8 cellular contexts compared by ENCODE assay signal in genomic region chr17:81635973-81636504, GRCh38. TPM values are rescaled to one million over a fixed set of nuclear protein-coding genes. Genes with fewer than 3 reads are reported as not detected.
DNase-seq lines count a peak whose midpoint lies in the region; ATAC-seq and TF ChIP-seq lines count a peak whose summit lies in the region.

No MANE protein-coding gene starts in this region.

- no peaks in the 10 kb centered on the region for H3K4me1 ChIP-seq in HUES64 (ENCODE audit: insufficient read depth, low read length)
- H3K4me1 ChIP-seq in body of pancreas, result peaks cover 23% of the 10 kb centered on the region
- H3K4me1 ChIP-seq in urinary bladder (ENCODE audit: insufficient read depth), result no peaks in the 10 kb centered on the region

- H3K36me3 ChIP-seq in HUES64 (ENCODE audit: insufficient read depth, low read length), result no peaks in the 10 kb centered on the region
- no peaks in the 10 kb centered on the region for H3K36me3 ChIP-seq in body of pancreas (replicated peaks in 1 of 2; ENCODE audit: insufficient read depth in 1 of 2, low read depth in 2 of 2)
- H3K36me3 ChIP-seq in urinary bladder (ENCODE audit: insufficient read depth), result no peaks in the 10 kb centered on the region

- H3K4me1 Mint-ChIP-seq in memory B cell, result peaks cover 14% of the 10 kb centered on the region

- H3K27me3 ChIP-seq in HUES64 (ENCODE audit: insufficient read depth, low read length), result no peaks in the 10 kb centered on the region
- H3K27me3 ChIP-seq in body of pancreas, result no peaks in the 10 kb centered on the region

- ATAC-seq in body of pancreas (peak; percentile 15), memory B cell (ENCODE audit: low read depth) (no peak), GM19035 (IDR thresholded peaks at IDR 0.05; ENCODE audit: unreplicated experiment) (no peak)

- peak overlapping the region; percentile 95 for H3K9ac ChIP-seq in HUES64 (ENCODE audit: low read depth, low read length)

- H3K36me3 Mint-ChIP-seq in memory B cell, result peaks cover 2% of the 10 kb centered on the region

- TF ChIP-seq CTCF in GM10266 (IDR thresholded peaks at IDR 0.05; ENCODE audit: control insufficient read depth, insufficient read depth, low read depth, missing control alignments) (no peak), body of pancreas (IDR thresholded peaks at IDR 0.05) (no peak)

- WGBS in HUES64, result 34% methylated on average over 18 of the region's 18 CpGs
- WGBS in body of pancreas, 2 donors, result 18 to 19% methylated on average over 18 of the region's 18 CpGs
- 36% methylated on average over 18 of the region's 18 CpGs for WGBS in urinary bladder

- no peaks in the 10 kb centered on the region for H3K27me3 Mint-ChIP-seq in memory B cell

- peak overlapping the region; percentile 97 for H3K4me3 Mint-ChIP-seq in memory B cell

- no peak for TF ChIP-seq POLR2A in body of pancreas (IDR thresholded peaks at IDR 0.05)

- intact Hi-C loops in body of pancreas (cut with DNase I), result no loop called here

- H3K4me3 ChIP-seq in HUES64 (ENCODE audit: low read length), result peak overlapping the region; percentile 79
- peak overlapping the region; percentile 48 to 54 for H3K4me3 ChIP-seq in body of pancreas
- peak overlapping the region; percentile 87 for H3K4me3 ChIP-seq in urinary bladder (ENCODE audit: low read depth, low read length)

- H3K27ac ChIP-seq in HUES64 (ENCODE audit: low read depth, low read length) (peak overlapping the region; percentile 82), body of pancreas (peak overlapping the region; percentile 76 to 93 (median 88)), urinary bladder (ENCODE audit: low read depth) (peak overlapping the region; percentile 76)

- H3K9me3 Mint-ChIP-seq in memory B cell, result no peaks in the 10 kb centered on the region

- H3K27ac Mint-ChIP-seq in memory B cell, result peak overlapping the region; percentile 81

- DNase-seq in GM10266 (ENCODE audit: extremely low spot score), result peak; percentile 51
- no peak for DNase-seq in body of pancreas
- no peak for DNase-seq in memory B cell (ENCODE audit: low spot score in 2 of 2)
- DNase-seq in HK-2 (ENCODE audit: unreplicated experiment), result no peak
- DNase-seq in activated CD4-positive, alpha-beta T cell treated with anti-CD3 and anti-CD28 coated beads for 1 hour, result no peak

- H3K9me3 ChIP-seq in HUES64 (ENCODE audit: insufficient read depth, low read depth, low read length) (no peaks in the 10 kb centered on the region), body of pancreas (no peaks in the 10 kb centered on the region)

RNA-seq across cellular contexts. Expression of gene NPLOC4, which starts 0.9 kb away (rescaled TPM):
- 49.1 TPM for polyA plus RNA-seq in HUES64 (2013, experiment 1 of 2)
- polyA plus RNA-seq in HUES64 (2013, experiment 2 of 2), result 47.0 TPM
- total RNA-seq in body of pancreas (10 to 100 TPM; 43.8 to 63.0 TPM), urinary bladder (36.5 TPM)
- polyA plus RNA-seq in urinary bladder, result 45.3 TPM

RNA-seq across cellular contexts. Expression of gene TSPAN10, which starts 1.0 kb away (rescaled TPM):
- polyA plus RNA-seq in HUES64 (2013, experiment 1 of 2), result 1.1 TPM
- 1.5 TPM for polyA plus RNA-seq in HUES64 (2013, experiment 2 of 2)
- total RNA-seq in body of pancreas, result 1 to 10 TPM; 1.0 to 5.3 TPM
- 1.2 TPM for total RNA-seq in urinary bladder
- 0.65 TPM for polyA plus RNA-seq in urinary bladder

RNA-seq across cellular contexts. Expression of gene PDE6G, which starts 20.3 kb away (rescaled TPM):
- polyA plus RNA-seq in HUES64 (2013, experiment 1 of 2), result 6.4 TPM
- polyA plus RNA-seq in HUES64 (2013, experiment 2 of 2), result 5.6 TPM
- total RNA-seq in body of pancreas (not detected), urinary bladder (not detected)
- 1.2 TPM for polyA plus RNA-seq in urinary bladder

RNA-seq across cellular contexts. Expression of gene OXLD1, which starts 30.4 kb away (rescaled TPM):
- 26.7 TPM for polyA plus RNA-seq in HUES64 (2013, experiment 1 of 2)
- 28.5 TPM for polyA plus RNA-seq in HUES64 (2013, experiment 2 of 2)
- total RNA-seq in body of pancreas (10 to 100 TPM; 18.1 to 23.3 TPM), urinary bladder (7.5 TPM)
- 47.9 TPM for polyA plus RNA-seq in urinary bladder

RNA-seq across cellular contexts. Expression of gene CCDC137, which starts 30.5 kb away (rescaled TPM):
- 37.7 TPM for polyA plus RNA-seq in HUES64 (2013, experiment 1 of 2)
- 32.3 TPM for polyA plus RNA-seq in HUES64 (2013, experiment 2 of 2)
- total RNA-seq in body of pancreas, result 10 to 100 TPM in 1 of 2 donors, 1 to 10 TPM in 1; 6.2 to 21.4 TPM
- total RNA-seq in urinary bladder, result 4.3 TPM
- 15.9 TPM for polyA plus RNA-seq in urinary bladder
